In genomic region chr5:38515648-38516047, GRCh38 we compare ENCODE assay signal across 9 cellular contexts. TPM values are rescaled to one million over a fixed set of nuclear protein-coding genes. Genes with fewer than 3 reads are reported as not detected.
DNase-seq lines count a peak whose midpoint lies in the region; ATAC-seq, FAIRE-seq and TF ChIP-seq lines count a peak whose summit lies in the region.
"Had no signal": no experiment of that assay in that cellular context is flagged by ENCODE, and none has a peak within 500 bp of the region (broad histone marks: within the 10 kb centered on the region; RNA-seq: fewer than 3 reads in every experiment).

No MANE protein-coding gene starts in this region.

- H3K9me3 ChIP-seq in K562 (replicated peaks; ENCODE audit: control insufficient read depth, insufficient read depth, low read depth, low read length) (no peaks in the 10 kb centered on the region), keratinocyte (ENCODE audit: control insufficient read depth, low read depth, low read length) (no peaks in the 10 kb centered on the region)

- FAIRE-seq in K562 (lab: Jason Lieb, UNC) (no peak), keratinocyte (lab: Jason Lieb, UNC) (no peak)

- TF ChIP-seq POLR2A in K562 (conservative IDR thresholded peaks at IDR 0.05) = no peak

- CTCF ChIA-PET in K562 (lab: Yijun Ruan, JAX; ENCODE audit: low intra/inter-chr PET ratio) = no interaction called here

- in situ Hi-C loops in K562 (cut with MboI) = no loop called here

- H3K4me1 ChIP-seq in K562 (replicated peaks in 1 of 2; ENCODE audit: control insufficient read depth in 2 of 2, insufficient read depth in 2 of 2, low read length in 2 of 2) = no peaks in the 10 kb centered on the region
- H3K4me1 ChIP-seq in keratinocyte (ENCODE audit: control insufficient read depth, extremely low read depth, insufficient read depth, low read length) = no peaks in the 10 kb centered on the region

- 5% methylated on average over 2 of the region's 2 CpGs for WGBS in K562 (ENCODE audit: insufficient coverage, low coverage, missing lambda C conversion rate)

- H3K4me2 ChIP-seq in K562 (ENCODE audit: insufficient read depth, low read length) (no peak overlapping the region), keratinocyte (ENCODE audit: control insufficient read depth, extremely low read depth, insufficient read depth, low read depth, low read length) (no peak overlapping the region)

- H4K20me1 ChIP-seq in K562 (replicated peaks; ENCODE audit: control insufficient read depth, insufficient read depth, low read length) (no peaks in the 10 kb centered on the region), keratinocyte (ENCODE audit: control insufficient read depth, extremely low read depth, insufficient read depth, low read length) (no peaks in the 10 kb centered on the region)

- TF ChIP-seq CTCF in K562 (IDR thresholded peaks at IDR 0.05 in 2 of 3, conservative IDR thresholded peaks at IDR 0.05 in 1 of 3; ENCODE audit: insufficient read depth in 2 of 3, low read depth in 1 of 3, low read length in 3 of 3) = peak in 2 of 3 experiments; percentile 32 to 41; a peak in 3 of 6 replicates
- peak in 2 of 3 experiments; percentile 59 to 62 for TF ChIP-seq CTCF in keratinocyte (optimal IDR thresholded peaks at IDR 0.05 in 1 of 3, IDR thresholded peaks at IDR 0.05 in 1 of 3, conservative IDR thresholded peaks at IDR 0.05 in 1 of 3; ENCODE audit: extremely low read depth in 1 of 3, insufficient read depth in 2 of 3, low read length in 3 of 3)

- H3K9ac ChIP-seq in K562 (ENCODE audit: insufficient read depth in 1 of 2, low read depth in 2 of 2, low read length in 2 of 2) (no peak overlapping the region), keratinocyte (ENCODE audit: control insufficient read depth, extremely low read depth, insufficient read depth, low read length) (no peak overlapping the region)

- H3K27me3 ChIP-seq in K562 (ENCODE audit: control insufficient read depth in 2 of 2, insufficient read depth in 2 of 2, low read length in 2 of 2) (no peaks in the 10 kb centered on the region), keratinocyte (ENCODE audit: control insufficient read depth, extremely low read depth, insufficient read depth, low read length) (no peaks in the 10 kb centered on the region)

- ATAC-seq in K562 (no peak), HG02970 (IDR thresholded peaks at IDR 0.05; ENCODE audit: low FRiP score, unreplicated experiment) (no peak), GM21447 (IDR thresholded peaks at IDR 0.05; ENCODE audit: unreplicated experiment) (no peak)

- H3K4me3 ChIP-seq in K562 (no peak overlapping the region), keratinocyte (ENCODE audit: control insufficient read depth in 2 of 3, extremely low read depth in 1 of 3, insufficient read depth in 2 of 3, low read depth in 1 of 3, low read length in 3 of 3) (no peak overlapping the region)

- no peaks in the 10 kb centered on the region for H3K9me1 ChIP-seq in K562 (ENCODE audit: control insufficient read depth, insufficient read depth, low read length)
- no peaks in the 10 kb centered on the region for H3K9me1 ChIP-seq in keratinocyte (ENCODE audit: control insufficient read depth, extremely low read depth, insufficient read depth, low read length)

- DNase-seq in AG08396 (ENCODE audit: low spot score) (peak; percentile 24), HT1080 (ENCODE audit: low read depth) (peak; percentile 4), K562 (ENCODE audit: extremely low read depth in 1 of 4, low spot score in 3 of 4) (peak in 1 of 4 experiments; percentile 6), keratinocyte (ENCODE audit: low read depth, low spot score) (no peak), NAMALWA (ENCODE audit: low spot score) (no peak)
- DNase-seq in activated T-cell treated with anti-CD3 and anti-CD28 coated beads, Interleukin-2, amount 50 U/mL, for 48 hours = no peak
- DNase-seq: activated CD4-positive, alpha-beta T cell treated with anti-CD3 and anti-CD28 coated beads for 4 hours had no signal

- H3K36me3 ChIP-seq in K562 (ENCODE audit: control insufficient read depth, insufficient read depth, low read length) = no peaks in the 10 kb centered on the region
- no peaks in the 10 kb centered on the region for H3K36me3 ChIP-seq in keratinocyte (ENCODE audit: control insufficient read depth in 2 of 2, extremely low read depth in 1 of 2, insufficient read depth in 2 of 2, low read length in 2 of 2)

- 0 out of 4 replicates have a peak, but pooled peaks of 1 of the 2 experiments have one; percentile 15 for TF ChIP-seq RAD21 in K562 (CRISPR knock-in tag; conservative IDR thresholded peaks at IDR 0.05 in 1 of 2, IDR thresholded peaks at IDR 0.05 in 1 of 2)

- POLR2A ChIA-PET in K562 (lab: Yijun Ruan, JAX) = interaction anchor here (1.2 kb wide), 1 partner anchor 9 kb away, joined by 6 read pairs; no protein-coding TSS in a partner anchor

- TF ChIP-seq EP300 in K562 (IDR thresholded peaks at IDR 0.05; ENCODE audit: low read length) = no peak

- intact Hi-C loops in K562 (cut with micrococcal nuclease) = no loop called here

- no TSS peak for BruUV-seq in K562 (replicated peaks; lab: Mats Ljungman, UMichigan)

- no peak overlapping the region for H3K27ac ChIP-seq in K562 (ENCODE audit: extremely low read depth, low read depth, low read length)
- no peak overlapping the region for H3K27ac ChIP-seq in keratinocyte (ENCODE audit: control insufficient read depth, insufficient read depth, low read length)

- H2AFZ ChIP-seq in K562 (ENCODE audit: low read depth, low read length) (no peak overlapping the region), keratinocyte (ENCODE audit: control insufficient read depth, low read length) (no peak overlapping the region)

- H3K79me2 ChIP-seq in K562 (ENCODE audit: control insufficient read depth, insufficient read depth, low read length) (no peaks in the 10 kb centered on the region), keratinocyte (ENCODE audit: control insufficient read depth, insufficient read depth, low read length) (no peaks in the 10 kb centered on the region)

- dilution Hi-C loops in keratinocyte (cut with MboI; ENCODE audit: extremely low pct_ligation_motif_present, low sequenced_read_pairs) = no loop called here

TF ChIP-seq in K562, 482 proteins besides CTCF, POLR2A, EP300 and RAD21:
- TF ChIP-seq ILK (tag; IDR thresholded peaks at IDR 0.05; ENCODE audit: borderline replicate concordance, low read depth) (no peak), ZNF253 (CRISPR knock-in tag; conservative IDR thresholded peaks at IDR 0.05) (no peak), E2F3 (CRISPR knock-in tag; IDR thresholded peaks at IDR 0.05) (no peak), NR2C2 (CRISPR knock-in tag; IDR thresholded peaks at IDR 0.05) (no peak), NR2C2 (tag; IDR thresholded peaks at IDR 0.05) (no peak), CREM (IDR thresholded peaks at IDR 0.05; ENCODE audit: low read depth) (no peak), ZNF165 (CRISPR knock-in tag; IDR thresholded peaks at IDR 0.05; ENCODE audit: borderline replicate concordance) (no peak), THRAP3 (IDR thresholded peaks at IDR 0.05; ENCODE audit: borderline replicate concordance) (no peak), ZNF707 (CRISPR knock-in tag; conservative IDR thresholded peaks at IDR 0.05) (no peak)

RNA-seq across cellular contexts. Expression of gene LIFR, which starts 40.8 kb away (rescaled TPM):
- total RNA-seq in HT1080 (2014; rRNA removed; shearing (Covaris generic)) = 3.0 and 4.0 TPM in 2 replicates
- polyA plus RNA-seq in HT1080 (2015; cell fraction: cytosol; rRNA removed) = 2.2 and 3.0 TPM in 2 replicates
- polyA plus RNA-seq in HT1080 (2015; cell fraction: nucleus; rRNA removed) = 2.7 and 3.3 TPM in 2 replicates
- total RNA-seq in K562 (2011; cell fraction: chromatin; rRNA removed; ENCODE audit: low replicate concordance) = 6.4 and 14.6 TPM in 2 replicates
- total RNA-seq in K562 (2011; cell fraction: nucleolus; rRNA removed) = 3.0 and 3.2 TPM in 2 replicates
- 3.6 and 9.8 TPM in 2 replicates for total RNA-seq in K562 (2011; cell fraction: nucleoplasm; rRNA removed)
- total RNA-seq in K562 (2014; rRNA removed) = 3.8 TPM in 2 replicates
- 3.3 and 4.2 TPM in 2 replicates for total RNA-seq in K562 (2014; rRNA removed; fragmentation: Illumina TruSeq; extraction: Trizol)
- total RNA-seq in K562 (2015; rRNA removed; fragmentation: Illumina TruSeq; extraction: Trizol) = 3.1 and 3.4 TPM in 2 replicates
- total RNA-seq in K562 (2021) = 3.4 and 3.7 TPM in 2 replicates
- 0.74 and 5.7 TPM in 2 replicates for polyA plus RNA-seq in K562 (2011; rRNA removed)
- 0.25 and 1.3 TPM in 2 replicates for polyA plus RNA-seq in K562 (2011; cell fraction: cytosol; rRNA removed)
- polyA plus RNA-seq in K562 (2011; cell fraction: nucleus; rRNA removed) = 0.87 and 4.5 TPM in 2 replicates
- 2.1 and 2.2 TPM in 2 replicates for polyA plus RNA-seq in K562 (2012)
- polyA plus RNA-seq in K562 (2014; fragmentation: Illumina TruSeq; extraction: Trizol) = 1.7 and 1.8 TPM in 2 replicates
- polyA plus RNA-seq in K562 (2014; fragmentation: Nextera tagmentation; extraction: Ambion mirVana) = under 1 TPM; 0.43 to 0.61 TPM
- 0.94 and 1.3 TPM in 2 replicates for polyA plus RNA-seq in K562 (2014; rRNA removed)
- 4.0 and 23.0 TPM in 2 replicates for polyA minus RNA-seq in K562 (2011; rRNA and poly(A)+ RNA removed)
- 1.4 and 7.7 TPM in 2 replicates for polyA minus RNA-seq in K562 (2011; cell fraction: cytosol; rRNA and poly(A)+ RNA removed)
- 3.1 and 7.5 TPM in 2 replicates for polyA minus RNA-seq in K562 (2011; cell fraction: nucleus; rRNA and poly(A)+ RNA removed)
- polyA plus RNA-seq in keratinocyte = 1.00 to 1.1 TPM (median 1.0 TPM) in 3 replicates
- 0.24 TPM for polyA plus RNA-seq in keratinocyte (2011; ENCODE audit: low read depth)
- polyA plus RNA-seq in keratinocyte (2011; cell fraction: cytosol; rRNA removed) = 0.40 and 0.90 TPM in 2 replicates
- 2.1 and 2.4 TPM in 2 replicates for polyA plus RNA-seq in keratinocyte (2011; cell fraction: nucleus; rRNA removed)
- polyA plus RNA-seq in keratinocyte (2012; ENCODE audit: low replicate concordance) = 0.48 and 1.1 TPM in 2 replicates
- 1.1 to 4.3 TPM (median 3.8 TPM) in 3 replicates for polyA minus RNA-seq in keratinocyte
- 1.9 TPM for polyA minus RNA-seq in keratinocyte (2011; cell fraction: cytosol; rRNA and poly(A)+ RNA removed)
- polyA minus RNA-seq in keratinocyte (2011; cell fraction: nucleus; rRNA and poly(A)+ RNA removed) = 5.4 and 10.6 TPM in 2 replicates

Comparison
In these comparisons a context has a peak if more than half of its experiments do, and no peak if none do; other contexts are left out.
1. DNase-seq: peak in AG08396 (single experiment) and HT1080 (single experiment); none in keratinocyte (single experiment), activated T-cell treated with anti-CD3 and anti-CD28 coated beads, Interleukin-2, amount 50 U/mL, for 48 hours (0 of 2) and NAMALWA (single experiment).